17 cellular contexts compared by ENCODE assay signal in genomic region chr13:112998506-112999280, GRCh38. TPM values are rescaled to one million over a fixed set of nuclear protein-coding genes. Genes with fewer than 3 reads are reported as not detected.
DNase-seq lines count a peak whose midpoint lies in the region; ATAC-seq and TF ChIP-seq lines count a peak whose summit lies in the region.
"Had no signal": no experiment of that assay in that cellular context is flagged by ENCODE, and none has a peak within 500 bp of the region (broad histone marks: within the 10 kb centered on the region; RNA-seq: fewer than 3 reads in every experiment).

No MANE protein-coding gene starts in this region.

- POLR2A ChIA-PET in Caco-2 (lab: Charles Lee): no interaction called here

- H3K4me1 ChIP-seq in Caco-2 (peaks cover 21% of the 10 kb centered on the region), mucosa of descending colon (ENCODE audit: low read depth) (peaks cover 45% of the 10 kb centered on the region), aorta (ENCODE audit: control insufficient read depth in 1 of 2, insufficient read depth in 2 of 2, low read length in 2 of 2) (no peaks in the 10 kb centered on the region)

- WGBS in aorta, 2 donors: 86 to 88% methylated on average over 24 of the region's 24 CpGs

- CTCF ChIA-PET in Caco-2 (lab: Charles Lee): no interaction called here

- DNase-seq in Caco-2: no peak
- DNase-seq in mucosa of descending colon: peak in 2 of 3 donors; percentile 57 to 65
- peak in 1 of 49 donors; percentile 87 for DNase-seq in substantia nigra (lab: John Stamatoyannopoulos, UW)
- DNase-seq in aorta: no peak
- DNase-seq: ACHN; CD8-positive, alpha-beta T cell; H7; NCI-H1417 treated with DMSO at 0.1 percent for 48 hours; NCI-H2029 treated with DMSO at 0.1 percent for 48 hours; NCI-H526; PC-3 had no signal

- no peaks in the 10 kb centered on the region for H3K27me3 Mint-ChIP-seq in Caco-2 (ENCODE audit: insufficient read depth, unreplicated experiment)
- H3K27me3 Mint-ChIP-seq: IgD-negative memory B cell had no signal

- TF ChIP-seq CTCF in Caco-2 (IDR thresholded peaks at IDR 0.05; ENCODE audit: insufficient read depth in 1 of 2, low read depth in 1 of 2, low read length in 1 of 2, severe bottlenecking in 1 of 2, unreplicated experiment in 1 of 2) (no peak), mucosa of descending colon (IDR thresholded peaks at IDR 0.05) (no peak)

- H3K4me1 Mint-ChIP-seq in Caco-2 (ENCODE audit: low read depth, unreplicated experiment): no peaks in the 10 kb centered on the region
- H3K4me1 Mint-ChIP-seq: IgD-negative memory B cell had no signal

- no peaks in the 10 kb centered on the region; the same call in 1 of the 2 replicates for H3K36me3 ChIP-seq in Caco-2 (ENCODE audit: control insufficient read depth, insufficient read depth, low read length)
- H3K36me3 ChIP-seq in mucosa of descending colon (ENCODE audit: low read depth): no peaks in the 10 kb centered on the region
- no peaks in the 10 kb centered on the region for H3K36me3 ChIP-seq in aorta (ENCODE audit: control insufficient read depth in 1 of 2, insufficient read depth in 2 of 2, low read length in 1 of 2)

- peak overlapping the region; percentile 28 for H3K27ac Mint-ChIP-seq in Caco-2 (ENCODE audit: unreplicated experiment)
- H3K27ac Mint-ChIP-seq: B cell; CD8-positive, alpha-beta T cell; IgD-negative memory B cell had no signal

- no TSS peak for BruUV-seq in Caco-2 (replicated peaks; lab: Mats Ljungman, UMichigan)

- peaks cover 12% of the 10 kb centered on the region for H3K36me3 Mint-ChIP-seq in Caco-2 (ENCODE audit: insufficient read depth, unreplicated experiment)
- H3K36me3 Mint-ChIP-seq: CD8-positive, alpha-beta T cell; IgD-negative memory B cell had no signal

- H3K27ac ChIP-seq in angular gyrus (ENCODE audit: low read depth, low read length): peak overlapping the region; percentile 48
- peak overlapping the region; percentile 38 for H3K27ac ChIP-seq in substantia nigra (ENCODE audit: low read depth, low read length, poor library complexity, severe bottlenecking)
- H3K27ac ChIP-seq in aorta (ENCODE audit: low read depth in 1 of 2, low read length in 2 of 2): no peak overlapping the region
- H3K27ac ChIP-seq: SK-N-MC had no signal

- H3K9me3 ChIP-seq in Caco-2: no peaks in the 10 kb centered on the region
- H3K9me3 ChIP-seq in mucosa of descending colon: no peaks in the 10 kb centered on the region
- no peaks in the 10 kb centered on the region for H3K9me3 ChIP-seq in aorta (ENCODE audit: control insufficient read depth, low read length)

- H3K9me3 Mint-ChIP-seq in Caco-2 (ENCODE audit: unreplicated experiment): no peaks in the 10 kb centered on the region
- H3K9me3 Mint-ChIP-seq: CD8-positive, alpha-beta T cell; IgD-negative memory B cell had no signal

- intact Hi-C loops in Caco-2 (cut with micrococcal nuclease; ENCODE audit: unreplicated experiment) (no loop called here), mucosa of descending colon (cut with DNase I, micrococcal nuclease) (no loop called here), aorta (cut with DNase I) (no loop called here)

- H3K4me3 Mint-ChIP-seq in Caco-2 (ENCODE audit: unreplicated experiment): no peak overlapping the region
- H3K4me3 Mint-ChIP-seq: B cell; CD8-positive, alpha-beta T cell had no signal

- peak; percentile 13 for ATAC-seq in mucosa of descending colon
- no peak for ATAC-seq in GM19351 (IDR thresholded peaks at IDR 0.05; ENCODE audit: unreplicated experiment)
- ATAC-seq in HG03378 (IDR thresholded peaks at IDR 0.05; ENCODE audit: unreplicated experiment): no peak
- ATAC-seq in aorta (ENCODE audit: low FRiP score): no peak
- ATAC-seq: CD8-positive, alpha-beta T cell; PC-3 had no signal

- H3K27me3 ChIP-seq in Caco-2 (replicated peaks; ENCODE audit: control insufficient read depth, insufficient read depth, low read length): no peaks in the 10 kb centered on the region
- H3K27me3 ChIP-seq in aorta (ENCODE audit: control insufficient read depth in 1 of 2, insufficient read depth in 2 of 2, low read length in 1 of 2): no peaks in the 10 kb centered on the region

- no peak overlapping the region for H3K4me3 ChIP-seq in Caco-2 (ENCODE audit: low read depth, low read length)
- H3K4me3 ChIP-seq in mucosa of descending colon: no peak overlapping the region
- no peak overlapping the region for H3K4me3 ChIP-seq in aorta (ENCODE audit: low read length in 2 of 2)
- H3K4me3 ChIP-seq: SK-N-MC had no signal

RNA-seq across cellular contexts. Expression of gene MCF2L, which starts 29.7 kb away (rescaled TPM):
- total RNA-seq in Caco-2 (2022) (22.1 and 24.4 TPM in 2 replicates), mucosa of descending colon (100 to 1,000 TPM in 1 of 3 donors, 10 to 100 TPM in 2; 53.9 to 109 (median 95.4) TPM), aorta (10 to 100 TPM; 49.2 to 73.3 TPM)
- polyA plus RNA-seq in aorta: 1 to 10 TPM; 3.2 to 6.0 TPM

Comparison
In these comparisons a context has a peak if more than half of its experiments do, and no peak if none do; other contexts are left out.
1. DNase-seq: peak in mucosa of descending colon (2 of 3); none in Caco-2 (0 of 2) and aorta (0 of 2).
2. H3K27ac ChIP-seq: peak in angular gyrus (single experiment) and substantia nigra (single experiment); none in aorta (0 of 2).